8 cellular contexts compared by ENCODE assay signal in genomic region chr1:218351617-218352438, GRCh38. TPM values are rescaled to one million over a fixed set of nuclear protein-coding genes. Genes with fewer than 3 reads are reported as not detected.
DNase-seq lines count a peak whose midpoint lies in the region; ATAC-seq, FAIRE-seq and TF ChIP-seq lines count a peak whose summit lies in the region.

No MANE protein-coding gene starts in this region.

- no peak for TF ChIP-seq POLR2A in A549 (IDR thresholded peaks at IDR 0.05; ENCODE audit: low read length)

- CTCF ChIA-PET in A549 (lab: Yijun Ruan, JAX), result interaction anchor here (0.5 to 1.3 kb wide), 3 partner anchors 10 to 882 kb away, joined by 3 read pairs; no protein-coding TSS in a partner anchor

- H3K4me2 ChIP-seq in A549, result peak overlapping the region; percentile 95
- no peak overlapping the region for H3K4me2 ChIP-seq in neural progenitor cell

- no peaks in the 10 kb centered on the region for H3K36me3 Mint-ChIP-seq in neural progenitor cell

- H3K27ac ChIP-seq in A549, result peak overlapping the region; percentile 82 to 96
- H3K27ac ChIP-seq in SK-N-MC, result peak overlapping the region; percentile 98
- H3K27ac ChIP-seq in neural progenitor cell, result no peak overlapping the region
- H3K27ac ChIP-seq in small intestine (ENCODE audit: low read depth in 1 of 2, low read length in 1 of 2), result no peak overlapping the region

- DNase-seq in A549 (ENCODE audit: low read depth in 1 of 2, low spot score in 1 of 2) (peak in 1 of 2 experiments; percentile 64), SK-N-MC (ENCODE audit: low read depth, low spot score) (no peak), dermis blood vessel endothelial cell (peak; percentile 72), neural progenitor cell (ENCODE audit: low spot score) (peak; percentile 46), small intestine (no peak)

- peak in 1 of 2 experiments; percentile 26; a peak in 1 of 5 replicates for TF ChIP-seq RAD21 in A549 (conservative IDR thresholded peaks at IDR 0.05 in 1 of 2, IDR thresholded peaks at IDR 0.05 in 1 of 2)

- H3K79me2 ChIP-seq in neural progenitor cell (ENCODE audit: low read depth), result no peaks in the 10 kb centered on the region

- H4K20me1 ChIP-seq in neural progenitor cell (ENCODE audit: low read depth), result no peaks in the 10 kb centered on the region

- ATAC-seq in A549 (peak; percentile 27 to 31; a peak in 3 of 6 replicates), GM18858 (IDR thresholded peaks at IDR 0.05; ENCODE audit: unreplicated experiment) (peak; percentile 54), HG03095 (IDR thresholded peaks at IDR 0.05; ENCODE audit: unreplicated experiment) (peak; percentile 47), GM18861 (IDR thresholded peaks at IDR 0.05; ENCODE audit: unreplicated experiment) (no peak)

- H3K4me3 ChIP-seq in A549 (peak overlapping the region; percentile 83), SK-N-MC (peak overlapping the region; percentile 76), neural progenitor cell (no peak overlapping the region), small intestine (ENCODE audit: low read depth in 1 of 2, low read length in 2 of 2) (no peak overlapping the region)

- peaks cover 5% of the 10 kb centered on the region for H3K27me3 ChIP-seq in neural progenitor cell
- H3K27me3 ChIP-seq in small intestine (ENCODE audit: control insufficient read depth in 2 of 2, insufficient read depth in 2 of 2, low read length in 2 of 2), result no peaks in the 10 kb centered on the region

- no peak overlapping the region for H2AFZ ChIP-seq in neural progenitor cell (replicated peaks)

- H3K9ac ChIP-seq in SK-N-MC (ENCODE audit: insufficient read length), result peak overlapping the region; percentile 63
- H3K9ac ChIP-seq in neural progenitor cell, result no peak overlapping the region

- peaks cover 15% of the 10 kb centered on the region for H3K27me3 Mint-ChIP-seq in neural progenitor cell (ENCODE audit: insufficient read depth, low read depth)

- peaks cover 9% of the 10 kb centered on the region for H3K4me1 Mint-ChIP-seq in neural progenitor cell

- H3K36me3 ChIP-seq in SK-N-MC (ENCODE audit: insufficient read depth, low read length) (no peaks in the 10 kb centered on the region), neural progenitor cell (no peaks in the 10 kb centered on the region), small intestine (ENCODE audit: control insufficient read depth in 2 of 2, insufficient read depth in 2 of 2, low read length in 2 of 2) (no peaks in the 10 kb centered on the region)

- peaks cover 78% of the 10 kb centered on the region for H3K4me1 ChIP-seq in A549
- no peaks in the 10 kb centered on the region for H3K4me1 ChIP-seq in neural progenitor cell
- no peaks in the 10 kb centered on the region for H3K4me1 ChIP-seq in small intestine (ENCODE audit: control insufficient read depth in 2 of 2, insufficient read depth in 1 of 2, low read depth in 1 of 2, low read length in 1 of 2)

- no peak overlapping the region for H3K27ac Mint-ChIP-seq in neural progenitor cell

- no peak overlapping the region for H3K4me3 Mint-ChIP-seq in neural progenitor cell

- H3K9me3 ChIP-seq in A549 (no peaks in the 10 kb centered on the region), SK-N-MC (ENCODE audit: low read depth, low read length) (no peaks in the 10 kb centered on the region), neural progenitor cell (ENCODE audit: low read depth) (no peaks in the 10 kb centered on the region), small intestine (ENCODE audit: control insufficient read depth, low read depth) (no peaks in the 10 kb centered on the region)

- 70% methylated on average over 15 of the region's 15 CpGs for WGBS in A549 (ENCODE audit: missing lambda C conversion rate)
- 69 to 75% (median 71%) methylated on average over 15 of the region's 15 CpGs for WGBS in small intestine, 3 donors

- H3F3A ChIP-seq in neural progenitor cell (ENCODE audit: low read depth), result peaks cover 4% of the 10 kb centered on the region

- TF ChIP-seq CTCF in A549 (IDR thresholded peaks at IDR 0.05) (peak; percentile 33; the same call in 2 of the 3 replicates), neural progenitor cell (IDR thresholded peaks at IDR 0.05) (peak; percentile 50)

- POLR2A ChIA-PET in A549 (lab: Yijun Ruan, JAX), result no interaction called here

- no peaks in the 10 kb centered on the region for H3K9me3 Mint-ChIP-seq in neural progenitor cell

- FAIRE-seq in A549 (lab: Jason Lieb, UNC) (no peak), small intestine (lab: Jason Lieb, UNC) (no peak)

- TF ChIP-seq EP300 in A549 (IDR thresholded peaks at IDR 0.05), result no peak

TF ChIP-seq in A549, 52 proteins besides CTCF, POLR2A, EP300 and RAD21:
- no peak for TF ChIP-seq RCOR1 (IDR thresholded peaks at IDR 0.05; ENCODE audit: low read depth, low read length)
- TF ChIP-seq RARB (CRISPR knock-in tag; IDR thresholded peaks at IDR 0.05), result no peak
- peak in 1 of 2 experiments; percentile 29; a peak in 2 of 4 replicates for TF ChIP-seq CEBPB (IDR thresholded peaks at IDR 0.05)
- no peak for TF ChIP-seq FOSL2 (IDR thresholded peaks at IDR 0.05)
- peak; percentile 46; the same call in 1 of the 2 replicates for TF ChIP-seq FOSL2 (CRISPR knock-in tag; IDR thresholded peaks at IDR 0.05)
TF ChIP-seq in A549: peak in this region for 2.

RNA-seq across cellular contexts. Expression of gene TGFB2, which starts 6.7 kb away (rescaled TPM):
- polyA plus RNA-seq in A549 (2011; rRNA removed) (65.8 and 67.6 TPM in 2 replicates), A549 (2017; fragmentation: RNase III; extraction: RNeasy Plus Mini Kit Qiagen cat#74134 plus additional on column Dnase treatment) (29.7 to 40.6 TPM (median 34.0 TPM) in 3 replicates), small intestine (under 1 TPM in 2 of 3 donors, not detected in 1; 0.49 to 0.81 TPM)
- 7.8 and 9.4 TPM in 2 replicates for polyA plus RNA-seq in A549 (2012; cell fraction: cytosol; rRNA removed)
- polyA plus RNA-seq in A549 (2012; cell fraction: nucleus; rRNA removed), result 9.4 and 13.3 TPM in 2 replicates
- polyA minus RNA-seq in A549 (2011; rRNA and poly(A)+ RNA removed), result 33.4 and 43.9 TPM in 2 replicates
- total RNA-seq in dermis blood vessel endothelial cell (36.2 and 38.6 TPM in 2 replicates), neural progenitor cell (ENCODE audit: low replicate concordance) (0.37 and 1.9 TPM in 2 replicates)

Comparison
In these comparisons a context has a peak if more than half of its experiments do, and no peak if none do; other contexts are left out.
1. DNase-seq: peak in dermis blood vessel endothelial cell (single experiment) and neural progenitor cell (single experiment); none in SK-N-MC (single experiment) and small intestine (single experiment).
2. H3K27ac ChIP-seq: peak in A549 (2 of 2) and SK-N-MC (single experiment); none in neural progenitor cell (single experiment) and small intestine (0 of 2).
3. H3K4me3 ChIP-seq: peak in A549 (single experiment) and SK-N-MC (single experiment); none in neural progenitor cell (single experiment) and small intestine (0 of 2).
4. RNA of gene TGFB2, which starts 6.7 kb away (total RNA-seq): 36.2 to 38.6 TPM in dermis blood vessel endothelial cell; 0.37 to 1.9 TPM in neural progenitor cell; every median in the first group is over 10 times any median in the second.